ENCODE assay signal across 10 cellular contexts in the genomic region with DNA sequence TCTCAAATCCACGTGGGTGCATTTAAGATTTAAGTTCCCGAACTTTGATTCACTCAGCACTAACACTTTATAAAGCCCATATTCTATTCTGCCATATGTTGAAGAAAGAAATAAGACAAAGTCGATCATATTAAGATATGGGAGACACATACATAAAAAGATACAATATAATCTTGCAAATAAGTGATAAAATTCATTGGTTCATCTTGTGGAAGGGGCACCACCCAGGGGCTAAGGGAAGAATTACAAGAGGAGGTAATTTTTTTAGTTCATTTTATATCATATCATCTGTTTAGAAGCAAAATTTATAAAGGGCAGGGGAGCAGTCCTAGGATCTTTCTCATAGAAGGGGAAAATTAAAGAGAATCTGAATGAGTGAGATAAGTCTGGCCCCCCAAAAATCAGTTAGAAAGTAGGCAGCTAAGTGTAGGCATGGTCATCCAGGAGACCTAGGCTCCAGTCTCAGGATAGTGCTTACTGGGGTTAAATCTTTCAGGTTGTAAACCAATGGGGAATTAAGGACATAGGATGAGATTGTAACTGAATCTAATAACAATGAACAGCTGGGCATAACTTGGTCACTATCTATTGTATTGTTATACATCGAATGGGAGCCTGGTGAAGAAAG.
DNase-seq lines count a peak whose midpoint lies in the region; ATAC-seq, FAIRE-seq and TF ChIP-seq lines count a peak whose summit lies in the region.
"Had no signal": no experiment of that assay in that cellular context is flagged by ENCODE, and none has a peak within 500 bp of the region (broad histone marks: within the 10 kb centered on the region; RNA-seq: fewer than 3 reads in every experiment).

No MANE protein-coding gene starts in this region.

- H3K4me3 ChIP-seq in HFF-Myc (replicated peaks; ENCODE audit: low read depth, low read length) (no peak overlapping the region), adrenal gland (no peak overlapping the region), left lung (no peak overlapping the region)

- TF ChIP-seq CTCF in D721Med (IDR thresholded peaks at IDR 0.05; ENCODE audit: insufficient read depth, missing control alignments) (peak; percentile 78), HFF-Myc (IDR thresholded peaks at IDR 0.05; ENCODE audit: low read depth, low read length, missing control alignments) (peak; percentile 49), adrenal gland (IDR thresholded peaks at IDR 0.05) (peak; percentile 48 to 72 (median 58)), left lung (IDR thresholded peaks at IDR 0.05) (peak; percentile 11 to 19)

- no peaks in the 10 kb centered on the region for H3K27me3 ChIP-seq in adrenal gland
- no peaks in the 10 kb centered on the region for H3K27me3 ChIP-seq in left lung

- ATAC-seq in left lung (peak; percentile 15), GM19328 (IDR thresholded peaks at IDR 0.05; ENCODE audit: unreplicated experiment) (no peak)

- WGBS in adrenal gland, 4 donors: 47 to 53% (median 52%) methylated on average over 4 of the region's 4 CpGs

- H3K27ac ChIP-seq in adrenal gland: no peak overlapping the region
- H3K27ac ChIP-seq in left lung: no peak overlapping the region

- H3K4me1 ChIP-seq in adrenal gland (replicated peaks in 1 of 2) (peaks cover 16 to 26% of the 10 kb centered on the region in 2 donors), left lung (no peaks in the 10 kb centered on the region)

- H3K36me3 ChIP-seq in adrenal gland (replicated peaks in 1 of 2) (no peaks in the 10 kb centered on the region), left lung (no peaks in the 10 kb centered on the region)

- intact Hi-C loops in adrenal gland (cut with DNase I) (no loop called here), left lung (cut with DNase I) (no loop called here)

- no peak for DNase-seq in D721Med (ENCODE audit: insufficient read length, low spot score)
- DNase-seq in HFF-Myc (ENCODE audit: extremely low read depth, low read depth): no peak
- peak in 4 of 7 donors; percentile 14 to 31 (median 25) for DNase-seq in adrenal gland
- no peak for DNase-seq in left lung
- DNase-seq in NCI-H510A (lab: John Stamatoyannopoulos, UW): no peak
- DNase-seq in frontal cortex (ENCODE audit: low spot score in 2 of 2): no peak
- no peak for DNase-seq in stimulated activated CD4-positive, alpha-beta T cell treated with anti-CD3 and anti-CD28 coated beads, Interleukin-1b, Interleukin-23, amount 100 ng/mL, for 48 hours
- DNase-seq: NCI-H2081, nucleus accumbens had no signal

- peak; percentile 68 for FAIRE-seq in D721Med (lab: Jason Lieb, UNC)
- no peak for FAIRE-seq in frontal cortex (lab: Jason Lieb, UNC)

- H3K9me3 ChIP-seq in adrenal gland (replicated peaks in 1 of 3) (no peaks in the 10 kb centered on the region), left lung (peaks cover 0 to 6% of the 10 kb centered on the region in 2 donors)

- no peak for TF ChIP-seq POLR2A in adrenal gland (IDR thresholded peaks at IDR 0.05)

Comparison
In these comparisons a context has a peak if more than half of its experiments do, and no peak if none do; other contexts are left out.
1. DNase-seq: peak in adrenal gland (4 of 7); none in D721Med (single experiment), HFF-Myc (single experiment), left lung (0 of 2), NCI-H510A (single experiment), frontal cortex (0 of 2) and stimulated activated CD4-positive, alpha-beta T cell treated with anti-CD3 and anti-CD28 coated beads, Interleukin-1b, Interleukin-23, amount 100 ng/mL, for 48 hours (single experiment).
2. CTCF ChIP-seq: peak in every context shown above with its lines; median percentile 78 in D721Med; 58 in adrenal gland; 49 in HFF-Myc; 15 in left lung.